1 cellular context compared by ENCODE assay signal in genomic region chr3:13262493-13263211, GRCh38.
TF ChIP-seq lines count a peak whose summit lies in the region.

No MANE protein-coding gene starts in this region.

TF ChIP-seq in HepG2, 621 proteins besides CTCF, POLR2A, EP300 and RAD21 (continued from another document and continues in another):
- TF ChIP-seq ZBTB40 (IDR thresholded peaks at IDR 0.05) (no peak), ZBTB40 (CRISPR knock-in tag; IDR thresholded peaks at IDR 0.05) (peak; percentile 26; the same call in 1 of the 2 replicates), ZNF331 (CRISPR knock-in tag; IDR thresholded peaks at IDR 0.05) (peak; percentile 96), ZFP91 (CRISPR knock-in tag; IDR thresholded peaks at IDR 0.05; ENCODE audit: borderline replicate concordance) (peak; percentile 19; the same call in 1 of the 2 replicates), ZSCAN31 (CRISPR knock-in tag; IDR thresholded peaks at IDR 0.05; ENCODE audit: low read depth) (no peak), ZNF362 (CRISPR knock-in tag; IDR thresholded peaks at IDR 0.05; ENCODE audit: borderline replicate concordance) (peak; percentile 80; the same call in 1 of the 2 replicates), HMG20A (CRISPR knock-in tag; IDR thresholded peaks at IDR 0.05; ENCODE audit: borderline replicate concordance) (peak; percentile 89), ZFP36L2 (CRISPR knock-in tag; IDR thresholded peaks at IDR 0.05) (no peak), ZNF788 (CRISPR knock-in tag; IDR thresholded peaks at IDR 0.05; ENCODE audit: borderline replicate concordance) (peak; percentile 85), PHF20 (CRISPR knock-in tag; IDR thresholded peaks at IDR 0.05) (0 out of 2 replicates have a peak, but pooled peaks have one; percentile 32), KDM5B (CRISPR knock-in tag; IDR thresholded peaks at IDR 0.05; ENCODE audit: borderline replicate concordance) (peak; percentile 4; the same call in 1 of the 2 replicates), NFYC (CRISPR knock-in tag; IDR thresholded peaks at IDR 0.05) (peak; percentile 41), TARDBP (CRISPR knock-in tag; IDR thresholded peaks at IDR 0.05) (peak; percentile 99), ZSCAN30 (CRISPR knock-in tag; IDR thresholded peaks at IDR 0.05) (no peak), ZNF609 (CRISPR knock-in tag; IDR thresholded peaks at IDR 0.05; ENCODE audit: borderline replicate concordance) (peak; percentile 94), TAF15 (IDR thresholded peaks at IDR 0.05; ENCODE audit: low read depth, low read length, poor library complexity, severe bottlenecking) (no peak), FOXC1 (CRISPR knock-in tag; IDR thresholded peaks at IDR 0.05; ENCODE audit: borderline replicate concordance) (peak; percentile 67; the same call in 1 of the 2 replicates), CC2D1A (CRISPR knock-in tag; IDR thresholded peaks at IDR 0.05) (peak; percentile 77; the same call in 1 of the 2 replicates), ZNF580 (CRISPR knock-in tag; IDR thresholded peaks at IDR 0.05; ENCODE audit: borderline replicate concordance, low read depth) (peak; percentile 82; the same call in 1 of the 2 replicates), NKX3-1 (CRISPR knock-in tag; IDR thresholded peaks at IDR 0.05) (no peak), SATB2 (CRISPR knock-in tag; IDR thresholded peaks at IDR 0.05) (no peak), SUZ12 (IDR thresholded peaks at IDR 0.05; ENCODE audit: low read depth, low read length) (no peak), ZBTB34 (CRISPR knock-in tag; IDR thresholded peaks at IDR 0.05) (peak; percentile 86), TFAP4 (IDR thresholded peaks at IDR 0.05; ENCODE audit: borderline replicate concordance, low read depth) (peak; percentile 82), KDM4B (CRISPR knock-in tag; IDR thresholded peaks at IDR 0.05) (peak; percentile 82; the same call in 1 of the 2 replicates), DR1 (CRISPR knock-in tag; IDR thresholded peaks at IDR 0.05) (no peak), ZMYM2 (CRISPR knock-in tag; IDR thresholded peaks at IDR 0.05) (peak; percentile 100), ZNF879 (CRISPR knock-in tag; IDR thresholded peaks at IDR 0.05) (no peak), SNAPC4 (CRISPR knock-in tag; IDR thresholded peaks at IDR 0.05) (peak; percentile 35; the same call in 1 of the 2 replicates)
